In the genomic region with DNA sequence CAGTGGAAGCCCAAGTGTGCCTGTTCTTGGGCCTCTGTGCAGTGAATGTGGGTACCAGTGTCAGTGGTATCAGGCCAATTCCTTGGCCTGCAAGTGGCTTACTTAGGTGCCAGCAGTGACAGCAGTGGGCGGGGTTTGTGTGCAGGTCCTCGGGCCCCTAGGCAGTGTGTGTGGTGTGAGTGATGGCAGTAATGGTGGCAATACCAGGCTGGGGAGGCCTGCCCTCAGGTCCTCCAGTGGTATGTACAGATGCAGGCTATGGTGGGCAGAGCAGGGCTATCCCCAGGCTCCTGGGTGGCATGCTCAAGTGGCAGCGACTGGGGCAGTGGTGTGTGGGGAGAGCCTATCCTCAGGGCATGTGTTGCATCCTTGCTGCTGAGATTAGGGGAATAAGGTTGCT, we compare ENCODE assay signal across 5 cellular contexts.
"Had no signal": no experiment of that assay in that cellular context is flagged by ENCODE, and none has a peak within 500 bp of the region (broad histone marks: within the 10 kb centered on the region; RNA-seq: fewer than 3 reads in every experiment).

No MANE protein-coding gene starts in this region.

- ATAC-seq: GM23338, K562 had no signal

- H3K4me3 ChIP-seq: GM23338, K562 had no signal

- H3K4me1 Mint-ChIP-seq: GM23338 had no signal

- DNase-seq: H9, HCEC 1CT, IMR-90 had no signal

- H3K4me3 Mint-ChIP-seq: GM23338, H9 had no signal

- H3K27ac Mint-ChIP-seq: GM23338, H9 had no signal

- H3K4me2 ChIP-seq: GM23338 had no signal
